Comparison of ENCODE assay signal across 9 cellular contexts in the genomic region with DNA sequence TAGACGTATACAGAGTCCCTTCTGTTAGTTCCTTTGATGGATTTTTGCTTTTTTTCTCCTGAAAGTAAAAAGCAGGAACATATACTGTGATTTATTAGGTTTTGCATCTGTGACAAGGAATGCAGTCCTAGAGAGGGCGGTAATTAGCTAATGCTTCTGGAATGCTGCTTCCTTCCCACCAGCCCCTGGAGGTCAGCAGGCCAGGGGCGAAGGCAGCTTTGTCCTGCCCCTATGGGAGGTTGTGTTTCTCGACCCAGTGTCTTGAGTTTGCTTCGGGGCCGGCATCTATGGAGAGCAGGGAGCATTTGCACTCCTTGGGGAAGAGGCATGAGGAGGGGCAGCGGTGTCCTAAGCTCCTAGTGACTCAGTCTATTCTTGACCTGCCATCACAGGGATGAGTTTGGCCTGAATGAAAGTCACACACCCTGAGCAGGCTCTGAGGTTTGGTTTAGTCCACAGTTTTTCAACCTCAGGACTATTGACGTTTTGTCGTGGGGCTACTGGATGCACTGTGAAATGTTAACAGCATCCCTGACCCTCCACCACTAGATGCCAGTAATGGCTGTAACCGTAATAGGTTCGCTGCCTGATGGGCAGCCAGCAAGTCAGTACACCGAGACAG.
DNase-seq lines count a peak whose midpoint lies in the region; ATAC-seq and TF ChIP-seq lines count a peak whose summit lies in the region.
"Had no signal": no experiment of that assay in that cellular context is flagged by ENCODE, and none has a peak within 500 bp of the region (broad histone marks: within the 10 kb centered on the region; RNA-seq: fewer than 3 reads in every experiment).

No MANE protein-coding gene starts in this region.

- no peaks in the 10 kb centered on the region for H3K36me3 Mint-ChIP-seq in mesothelial cell of epicardium

- peaks cover 4% of the 10 kb centered on the region for H3K9me3 Mint-ChIP-seq in mesothelial cell of epicardium

- H3K27ac Mint-ChIP-seq in mesothelial cell of epicardium: peak overlapping the region; percentile 82

- H3K4me1 ChIP-seq in NT2/D1 (ENCODE audit: insufficient read depth, insufficient read length): peaks cover 3% of the 10 kb centered on the region

- no peak overlapping the region for H3K4me3 ChIP-seq in NT2/D1 (ENCODE audit: insufficient read length, low read depth)

- no peaks in the 10 kb centered on the region for H3K27me3 Mint-ChIP-seq in mesothelial cell of epicardium (ENCODE audit: low read depth)

- no peak overlapping the region for H3K4me3 Mint-ChIP-seq in mesothelial cell of epicardium

- peaks cover 11% of the 10 kb centered on the region for H3K9me3 ChIP-seq in NT2/D1 (ENCODE audit: insufficient read depth, low read length)

- H3K9ac ChIP-seq in NT2/D1 (ENCODE audit: insufficient read length, low read depth): no peak overlapping the region

- ATAC-seq in esophagus mucosa (peak; percentile 31), HG02840 (IDR thresholded peaks at IDR 0.05; ENCODE audit: low FRiP score, unreplicated experiment) (no peak)

- DNase-seq in EH (ENCODE audit: low read depth) (peak; percentile 83), NT2/D1 (ENCODE audit: low read depth, low spot score) (peak; percentile 93), mesothelial cell of epicardium (ENCODE audit: low spot score in 2 of 2, unreplicated experiment in 2 of 2) (no peak), HPDE6-E6E7 (ENCODE audit: extremely low spot score) (no peak), NCI-H187 (lab: John Stamatoyannopoulos, UW) (no peak)
- DNase-seq in stimulated activated CD8-positive, alpha-beta memory T cell treated with anti-CD3 and anti-CD28 coated beads, Interleukin-4, amount 100 ng/mL, for 48 hours: no peak
- DNase-seq: activated naive CD4-positive, alpha-beta T cell treated with Interleukin-2 at 50 U/mL for 16 hours had no signal

- no peaks in the 10 kb centered on the region for H3K36me3 ChIP-seq in NT2/D1 (ENCODE audit: insufficient read depth, insufficient read length, low read length)

- peaks cover 22% of the 10 kb centered on the region for H3K4me1 Mint-ChIP-seq in mesothelial cell of epicardium

- no peaks in the 10 kb centered on the region for H3K27me3 ChIP-seq in NT2/D1 (ENCODE audit: insufficient read depth, insufficient read length)

- no peak for TF ChIP-seq CTCF in mesothelial cell of epicardium (IDR thresholded peaks at IDR 0.05; ENCODE audit: unreplicated experiment)

Comparison
In these comparisons a context has a peak if more than half of its experiments do, and no peak if none do; other contexts are left out.
1. DNase-seq: peak in EH (single experiment) and NT2/D1 (single experiment); none in mesothelial cell of epicardium (0 of 2), HPDE6-E6E7 (single experiment), NCI-H187 (0 of 2) and stimulated activated CD8-positive, alpha-beta memory T cell treated with anti-CD3 and anti-CD28 coated beads, Interleukin-4, amount 100 ng/mL, for 48 hours (single experiment).